Comparison of ENCODE assay signal across 10 cellular contexts in genomic region chr19:1774999-1775772, GRCh38. TPM values are rescaled to one million over a fixed set of nuclear protein-coding genes. Genes with fewer than 3 reads are reported as not detected.
DNase-seq lines count a peak whose midpoint lies in the region; ATAC-seq and TF ChIP-seq lines count a peak whose summit lies in the region.
"Had no signal": no experiment of that assay in that cellular context is flagged by ENCODE, and none has a peak within 500 bp of the region (broad histone marks: within the 10 kb centered on the region; RNA-seq: fewer than 3 reads in every experiment).

No MANE protein-coding gene starts in this region.

- H3K9me3 Mint-ChIP-seq in IgD-negative memory B cell: peaks cover 5 to 14% (median 12%) of the 10 kb centered on the region in 3 donors

- 6 to 9% methylated on average over 19 to 46 of the region's 59 CpGs for WGBS in body of pancreas, 2 donors

- H3K36me3 Mint-ChIP-seq in IgD-negative memory B cell: peaks cover 4% of the 10 kb centered on the region
- H3K36me3 Mint-ChIP-seq: T-cell had no signal

- H3K27me3 Mint-ChIP-seq in IgD-negative memory B cell: peaks cover 54% of the 10 kb centered on the region

- no peak for TF ChIP-seq POLR2A in body of pancreas (IDR thresholded peaks at IDR 0.05)

- peak overlapping the region in 1 of 4 donors; percentile 39 for H3K4me3 Mint-ChIP-seq in IgD-negative memory B cell
- H3K4me3 Mint-ChIP-seq: dendritic cell treated with granulocyte-macrophage colony-stimulating factor and Interleukin-4, amounts not matched to agents 40 ng/mL and 50 ng/mL, for 4 days; T-cell had no signal

- H3K27ac Mint-ChIP-seq in IgD-negative memory B cell: peak overlapping the region in 2 of 3 donors; percentile 53 to 67
- H3K27ac Mint-ChIP-seq: dendritic cell treated with granulocyte-macrophage colony-stimulating factor and Interleukin-4, amounts not matched to agents 40 ng/mL and 50 ng/mL, for 4 days; T-cell had no signal

- peaks cover 0 to 39% of the 10 kb centered on the region in 2 donors for H3K27me3 ChIP-seq in body of pancreas

- intact Hi-C loops in body of pancreas (cut with DNase I): no loop called here
- intact Hi-C loops in mucosa of descending colon (cut with DNase I, micrococcal nuclease): no loop called here

- H3K4me3 ChIP-seq in body of pancreas (no peak overlapping the region), mucosa of descending colon (no peak overlapping the region)

- peak; percentile 78 for DNase-seq in ELR (ENCODE audit: low read depth)
- no peak for DNase-seq in body of pancreas
- no peak for DNase-seq in mucosa of descending colon
- no peak for DNase-seq in GDM1 (lab: John Stamatoyannopoulos, UW)
- no peak for DNase-seq in SW480 (ENCODE audit: low spot score)
- DNase-seq: T-cell had no signal

- no peak overlapping the region for H3K27ac ChIP-seq in body of pancreas

- H3K9me3 ChIP-seq in body of pancreas (peaks cover 0 to 10% (median 0%) of the 10 kb centered on the region in 3 donors), mucosa of descending colon (peaks cover 12% of the 10 kb centered on the region)

- peak in 5 of 7 experiments; percentile 21 to 37 (median 26) for TF ChIP-seq CTCF in body of pancreas (IDR thresholded peaks at IDR 0.05)
- TF ChIP-seq CTCF in mucosa of descending colon (IDR thresholded peaks at IDR 0.05): no peak

- no peak for ATAC-seq in body of pancreas
- peak; percentile 61 for ATAC-seq in mucosa of descending colon
- no peak for ATAC-seq in HG03045 (IDR thresholded peaks at IDR 0.05; ENCODE audit: unreplicated experiment)
- ATAC-seq in GM19397 (IDR thresholded peaks at IDR 0.05; ENCODE audit: unreplicated experiment): no peak
- ATAC-seq: T-cell had no signal

- no peaks in the 10 kb centered on the region for H3K4me1 ChIP-seq in body of pancreas
- no peaks in the 10 kb centered on the region for H3K4me1 ChIP-seq in mucosa of descending colon (ENCODE audit: low read depth)

- H3K4me1 Mint-ChIP-seq in IgD-negative memory B cell: peaks cover 0 to 6% (median 0%) of the 10 kb centered on the region in 3 donors

- H3K36me3 ChIP-seq in body of pancreas (replicated peaks in 1 of 2; ENCODE audit: insufficient read depth in 1 of 2, low read depth in 2 of 2): no peaks in the 10 kb centered on the region
- H3K36me3 ChIP-seq in mucosa of descending colon (ENCODE audit: low read depth): no peaks in the 10 kb centered on the region

RNA-seq across cellular contexts. Expression of gene ONECUT3, which starts 21.9 kb away (rescaled TPM):
- polyA plus RNA-seq in IgD-negative memory B cell: not detected
- total RNA-seq in body of pancreas (under 1 TPM in 1 of 2 donors, not detected in 1; 0.26 TPM), mucosa of descending colon (not detected)

RNA-seq across cellular contexts. Expression of gene ATP8B3, which starts 36.9 kb away (rescaled TPM):
- 1.2 TPM for polyA plus RNA-seq in IgD-negative memory B cell
- total RNA-seq in body of pancreas (under 1 TPM in 1 of 2 donors, not detected in 1; 0.52 TPM), mucosa of descending colon (1 to 10 TPM in 1 of 3 donors, under 1 TPM in 2; 0.55 to 1.2 (median 0.80) TPM)
